In genomic region chr5:128002420-128002819, GRCh38 we compare ENCODE assay signal across 23 cellular contexts.
DNase-seq lines count a peak whose midpoint lies in the region; FAIRE-seq and TF ChIP-seq lines count a peak whose summit lies in the region.
"Had no signal": no experiment of that assay in that cellular context is flagged by ENCODE, and none has a peak within 500 bp of the region (broad histone marks: within the 10 kb centered on the region; RNA-seq: fewer than 3 reads in every experiment).

No MANE protein-coding gene starts in this region.

- FAIRE-seq in bronchial epithelial cell (lab: Jason Lieb, UNC), result peak; percentile 55
- FAIRE-seq in keratinocyte (lab: Jason Lieb, UNC), result peak; percentile 71

- H3K9me1 ChIP-seq in keratinocyte (ENCODE audit: control insufficient read depth, extremely low read depth, insufficient read depth, low read length), result no peaks in the 10 kb centered on the region

- TF ChIP-seq CTCF in bronchial epithelial cell (IDR thresholded peaks at IDR 0.05; ENCODE audit: insufficient read depth, low read length, severe bottlenecking), result no peak
- TF ChIP-seq CTCF in keratinocyte (optimal IDR thresholded peaks at IDR 0.05 in 1 of 3, IDR thresholded peaks at IDR 0.05 in 1 of 3, conservative IDR thresholded peaks at IDR 0.05 in 1 of 3; ENCODE audit: extremely low read depth in 1 of 3, insufficient read depth in 2 of 3, low read length in 3 of 3), result no peak

- H3K79me2 ChIP-seq in keratinocyte (ENCODE audit: control insufficient read depth, insufficient read depth, low read length), result no peaks in the 10 kb centered on the region
- peaks cover 22% of the 10 kb centered on the region for H3K79me2 ChIP-seq in Karpas-422 (ENCODE audit: low read length)

- dilution Hi-C loops in keratinocyte (cut with MboI; ENCODE audit: extremely low pct_ligation_motif_present, low sequenced_read_pairs), result no loop called here

- DNase-seq in NCI-H2107 treated with DMSO at 0.1 percent for 48 hours (lab: John Stamatoyannopoulos, UW; ENCODE audit: unreplicated experiment), result peak; percentile 5
- no peak for DNase-seq in NCI-H2107 (lab: John Stamatoyannopoulos, UW)
- peak; percentile 26 for DNase-seq in SW480 (ENCODE audit: low spot score)
- DNase-seq in bronchial epithelial cell (ENCODE audit: low read depth), result no peak
- DNase-seq in keratinocyte (ENCODE audit: low read depth, low spot score), result peak; percentile 15
- DNase-seq in Karpas-422, result no peak
- no peak for DNase-seq in RKO (ENCODE audit: low spot score)
- no peak for DNase-seq in ureter (ENCODE audit: low spot score)
- DNase-seq: ACHN; Caco-2; CD4-positive, alpha-beta memory T cell; DMS 273 treated with DMSO at 0.1 percent for 48 hours; DMS79 treated with DMSO at 0.1 percent for 48 hours; HCEC 1CT; MG63; NCI-H1417; NCI-H187 treated with DMSO at 0.1 percent for 48 hours; NCI-H2171; NCI-H524 treated with DMSO at 0.1 percent for 48 hours; SHP77 had no signal

- H2AFZ ChIP-seq in keratinocyte (ENCODE audit: control insufficient read depth, low read length), result no peak overlapping the region
- no peak overlapping the region for H2AFZ ChIP-seq in Karpas-422 (ENCODE audit: low read length)

- H3K4me2 ChIP-seq in keratinocyte (ENCODE audit: control insufficient read depth, extremely low read depth, insufficient read depth, low read depth, low read length) (no peak overlapping the region), Karpas-422 (ENCODE audit: low read depth, low read length, poor library complexity, severe bottlenecking) (no peak overlapping the region)
- H3K4me2 ChIP-seq: BLaER1 treated with 17β-estradiol and CSF1 and Interleukin-3, amounts not matched to agents 10 nM and 100 nM had no signal

- H3K27me3 ChIP-seq in bronchial epithelial cell (ENCODE audit: control insufficient read depth, insufficient read depth, low read length) (no peaks in the 10 kb centered on the region), keratinocyte (ENCODE audit: control insufficient read depth, extremely low read depth, insufficient read depth, low read length) (no peaks in the 10 kb centered on the region), Karpas-422 (ENCODE audit: low read length) (no peaks in the 10 kb centered on the region)
- H3K27me3 ChIP-seq: BLaER1 treated with 17β-estradiol and CSF1 and Interleukin-3, amounts not matched to agents 10 nM and 100 nM; MG63 had no signal

- H3K9me3 ChIP-seq in keratinocyte (ENCODE audit: control insufficient read depth, low read depth, low read length), result no peaks in the 10 kb centered on the region
- no peaks in the 10 kb centered on the region for H3K9me3 ChIP-seq in Karpas-422 (ENCODE audit: low read length)
- H3K9me3 ChIP-seq: BLaER1 treated with 17β-estradiol and CSF1 and Interleukin-3, amounts not matched to agents 10 nM and 100 nM; Caco-2; MG63 had no signal

- H4K20me1 ChIP-seq in keratinocyte (ENCODE audit: control insufficient read depth, extremely low read depth, insufficient read depth, low read length), result no peaks in the 10 kb centered on the region
- H4K20me1 ChIP-seq in Karpas-422 (ENCODE audit: insufficient read depth, low read depth, low read length), result no peaks in the 10 kb centered on the region
- H4K20me1 ChIP-seq: BLaER1 treated with 17β-estradiol and CSF1 and Interleukin-3, amounts not matched to agents 10 nM and 100 nM had no signal

- H3K27ac ChIP-seq in keratinocyte (ENCODE audit: control insufficient read depth, insufficient read depth, low read length), result no peak overlapping the region
- no peak overlapping the region for H3K27ac ChIP-seq in Karpas-422 (ENCODE audit: low read length)
- H3K27ac ChIP-seq: 22Rv1; BLaER1 treated with 17β-estradiol and CSF1 and Interleukin-3, amounts not matched to agents 10 nM and 100 nM; SK-N-MC had no signal

- H3K9ac ChIP-seq in keratinocyte (ENCODE audit: control insufficient read depth, extremely low read depth, insufficient read depth, low read length) (no peak overlapping the region), Karpas-422 (ENCODE audit: low read length) (no peak overlapping the region)
- H3K9ac ChIP-seq: BLaER1 treated with 17β-estradiol and CSF1 and Interleukin-3, amounts not matched to agents 10 nM and 100 nM had no signal

- H3K4me3 ChIP-seq in bronchial epithelial cell (ENCODE audit: low read depth, low read length) (no peak overlapping the region), keratinocyte (ENCODE audit: control insufficient read depth in 2 of 3, extremely low read depth in 1 of 3, insufficient read depth in 2 of 3, low read depth in 1 of 3, low read length in 3 of 3) (no peak overlapping the region), Karpas-422 (ENCODE audit: low read length) (no peak overlapping the region)
- H3K4me3 ChIP-seq: BLaER1 treated with 17β-estradiol and CSF1 and Interleukin-3, amounts not matched to agents 10 nM and 100 nM; MG63; SK-N-MC had no signal

- peaks cover 3% of the 10 kb centered on the region for H3K4me1 ChIP-seq in keratinocyte (ENCODE audit: control insufficient read depth, extremely low read depth, insufficient read depth, low read length)
- peaks cover 27% of the 10 kb centered on the region for H3K4me1 ChIP-seq in Karpas-422 (ENCODE audit: low read length)
- H3K4me1 ChIP-seq: BLaER1 treated with 17β-estradiol and CSF1 and Interleukin-3, amounts not matched to agents 10 nM and 100 nM; Caco-2 had no signal

- no peaks in the 10 kb centered on the region for H3K9me2 ChIP-seq in Karpas-422 (replicated peaks; ENCODE audit: insufficient read depth, low read length)

- H3K36me3 ChIP-seq in bronchial epithelial cell (ENCODE audit: control insufficient read depth, insufficient read depth, low read length), result no peaks in the 10 kb centered on the region
- H3K36me3 ChIP-seq in keratinocyte (ENCODE audit: control insufficient read depth in 2 of 2, extremely low read depth in 1 of 2, insufficient read depth in 2 of 2, low read length in 2 of 2), result no peaks in the 10 kb centered on the region
- peaks cover 22% of the 10 kb centered on the region; the same call in 1 of the 2 replicates for H3K36me3 ChIP-seq in Karpas-422 (ENCODE audit: insufficient read depth, low read length)
- H3K36me3 ChIP-seq: MG63 had no signal

Comparison
In these comparisons a context has a peak if more than half of its experiments do, and no peak if none do; other contexts are left out.
1. DNase-seq: peak in NCI-H2107 treated with DMSO at 0.1 percent for 48 hours (single experiment), SW480 (single experiment) and keratinocyte (single experiment); none in NCI-H2107 (single experiment), bronchial epithelial cell (single experiment), Karpas-422 (single experiment), RKO (single experiment) and ureter (single experiment).